ENCODE assay signal across 8 cellular contexts in the genomic region with DNA sequence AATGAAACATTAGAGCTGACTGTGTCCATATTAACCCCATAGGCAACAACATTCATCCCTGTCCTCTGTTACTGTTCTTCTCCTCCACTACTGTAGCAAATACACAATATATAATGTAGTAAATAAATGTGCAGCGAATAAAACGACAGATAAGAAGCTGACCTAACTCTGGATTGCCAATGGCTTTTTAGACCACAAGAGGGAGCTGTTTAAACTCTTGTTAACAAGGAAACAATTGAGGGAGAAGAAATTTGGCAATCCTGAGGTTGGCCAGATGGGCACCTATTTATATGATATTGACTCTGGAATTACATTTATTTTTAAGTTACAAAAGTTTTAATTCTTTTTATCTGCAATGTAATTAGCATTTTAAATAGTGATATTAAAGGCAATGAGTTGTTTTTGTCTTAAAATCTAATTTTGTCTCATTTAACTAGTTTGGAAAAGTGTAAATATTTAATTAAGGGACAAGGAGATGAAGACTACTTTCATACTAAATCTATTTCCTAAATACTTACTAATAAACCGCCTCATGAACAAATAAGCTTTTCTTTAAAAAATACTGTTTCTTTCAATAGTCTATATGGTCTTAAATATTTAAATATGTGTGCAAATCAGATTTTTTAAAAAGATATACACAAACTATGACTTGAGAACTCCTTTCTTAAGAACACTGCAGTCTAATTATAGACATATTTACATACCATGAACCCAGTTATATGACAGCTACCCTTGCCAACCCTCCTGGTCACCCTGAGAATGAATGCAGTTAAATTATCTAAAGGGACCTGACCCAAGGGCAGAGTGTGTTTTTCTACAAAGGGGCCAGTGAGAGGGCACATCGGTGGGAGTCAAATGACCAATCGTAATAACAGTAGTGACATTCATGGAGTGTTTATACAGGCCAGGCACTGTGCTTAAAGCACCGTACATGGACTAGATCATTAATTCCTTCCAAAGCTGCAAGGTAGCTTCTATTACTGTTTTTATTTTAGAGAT. TPM values are rescaled to one million over a fixed set of nuclear protein-coding genes. Genes with fewer than 3 reads are reported as not detected.
DNase-seq lines count a peak whose midpoint lies in the region; ATAC-seq and TF ChIP-seq lines count a peak whose summit lies in the region.

No MANE protein-coding gene starts in this region.

- no peak overlapping the region for H2AFZ ChIP-seq in SU-DHL-6 (ENCODE audit: low read depth, low read length, severe bottlenecking)
- peak overlapping the region; percentile 74 for H2AFZ ChIP-seq in osteoblast (ENCODE audit: low read length)

- H3K9me3 ChIP-seq in SU-DHL-6 (ENCODE audit: insufficient read depth, low read length) (peaks cover 3% of the 10 kb centered on the region; the same call in 1 of the 2 replicates), osteoblast (ENCODE audit: low read depth, low read length) (no peaks in the 10 kb centered on the region)

- H3F3A ChIP-seq in SU-DHL-6 (ENCODE audit: insufficient read depth), result no peaks in the 10 kb centered on the region

- H3K27me3 ChIP-seq in SU-DHL-6 (ENCODE audit: low read length) (no peaks in the 10 kb centered on the region), osteoblast (ENCODE audit: insufficient read depth, low read length) (no peaks in the 10 kb centered on the region)

- no peaks in the 10 kb centered on the region for H3K4me1 ChIP-seq in osteoblast (ENCODE audit: insufficient read depth, low read length)

- no peak overlapping the region for H3K4me3 ChIP-seq in SU-DHL-6 (ENCODE audit: insufficient read depth, low read length, poor library complexity, severe bottlenecking)
- no peak overlapping the region for H3K4me3 ChIP-seq in fibroblast of pulmonary artery (replicated peaks; ENCODE audit: low read depth, low read length)
- H3K4me3 ChIP-seq in osteoblast (ENCODE audit: insufficient read depth, low read length), result peak overlapping the region; percentile 24

- H3K36me3 ChIP-seq in SU-DHL-6 (ENCODE audit: low read length), result no peaks in the 10 kb centered on the region
- H3K36me3 ChIP-seq in osteoblast (ENCODE audit: insufficient read depth, low read length), result no peaks in the 10 kb centered on the region

- no peaks in the 10 kb centered on the region for H3K9me2 ChIP-seq in SU-DHL-6 (replicated peaks; ENCODE audit: insufficient read depth, low read length)

- TF ChIP-seq CTCF in SU-DHL-6 (IDR thresholded peaks at IDR 0.05; ENCODE audit: insufficient read depth, low read length, poor library complexity, severe bottlenecking), result peak; percentile 84
- TF ChIP-seq CTCF in fibroblast of pulmonary artery (IDR thresholded peaks at IDR 0.05; ENCODE audit: low read length, missing control alignments), result peak; percentile 90
- peak; percentile 86 for TF ChIP-seq CTCF in osteoblast (IDR thresholded peaks at IDR 0.05; ENCODE audit: extremely low read depth, low read depth, low read length)

- no peak for ATAC-seq in HG03457 (IDR thresholded peaks at IDR 0.05; ENCODE audit: unreplicated experiment)

- no peak overlapping the region for H3K9ac ChIP-seq in SU-DHL-6 (ENCODE audit: low read length)

- H3K27ac ChIP-seq in SU-DHL-6 (ENCODE audit: low read depth, low read length), result no peak overlapping the region
- no peak overlapping the region for H3K27ac ChIP-seq in osteoblast (ENCODE audit: low read depth, low read length)

- H3K79me2 ChIP-seq in SU-DHL-6 (ENCODE audit: insufficient read depth, low read length) (no peaks in the 10 kb centered on the region), osteoblast (ENCODE audit: insufficient read depth, low read length) (no peaks in the 10 kb centered on the region)

- no peak overlapping the region for H3K4me2 ChIP-seq in SU-DHL-6 (ENCODE audit: low read depth, low read length, poor library complexity, severe bottlenecking)
- H3K4me2 ChIP-seq in osteoblast (ENCODE audit: insufficient read depth, low read length), result peak overlapping the region; percentile 70

- H4K20me1 ChIP-seq in SU-DHL-6 (ENCODE audit: low read depth, low read length), result no peaks in the 10 kb centered on the region
- no peaks in the 10 kb centered on the region for H4K20me1 ChIP-seq in osteoblast (ENCODE audit: insufficient read depth, low read length)

- peak; percentile 76 for DNase-seq in SIG-M5 treated with dmso at 0.1 percent for 504 hours (lab: John Stamatoyannopoulos, UW; ENCODE audit: unreplicated experiment)
- DNase-seq in SIG-M5 (lab: John Stamatoyannopoulos, UW), result no peak
- DNase-seq in H4 (ENCODE audit: low spot score), result peak; percentile 74
- DNase-seq in NCI-H1436 (lab: John Stamatoyannopoulos, UW), result peak; percentile 75
- DNase-seq in fibroblast of pulmonary artery (ENCODE audit: low read depth), result peak; percentile 90
- DNase-seq in osteoblast (ENCODE audit: insufficient read length, low spot score, missing footprints), result peak; percentile 92

RNA-seq across cellular contexts. Expression of a gene that starts 52.9 kb away (rescaled TPM):
- total RNA-seq in H4 (2014; rRNA removed; shearing (Covaris generic)), result 55.7 and 69.1 TPM in 2 replicates
- 18.9 and 20.6 TPM in 2 replicates for total RNA-seq in osteoblast
